Comparison of ENCODE assay signal across 1 cellular context in the genomic region with DNA sequence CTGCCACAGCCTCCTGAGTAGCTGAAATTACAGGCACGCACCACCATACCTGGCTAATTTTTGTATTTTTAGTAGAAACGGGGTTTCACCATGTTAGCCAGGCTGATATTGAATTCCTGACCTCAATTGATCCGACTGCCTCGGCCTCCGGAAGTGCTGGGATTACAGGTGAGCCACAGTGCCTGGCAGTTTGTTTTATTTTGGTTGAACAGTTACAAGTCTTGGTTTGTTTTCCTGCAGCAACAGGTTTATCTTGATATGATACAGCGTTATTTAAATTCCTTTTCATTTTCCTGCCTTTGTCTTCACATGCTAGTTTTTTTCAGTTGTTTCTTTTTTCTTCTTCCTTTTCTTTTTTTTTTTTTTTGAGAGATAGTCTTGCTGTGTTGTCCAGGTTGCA.
TF ChIP-seq lines count a peak whose summit lies in the region.

No MANE protein-coding gene starts in this region.

TF ChIP-seq in GM23338, 12 proteins besides CTCF, POLR2A, EP300 and RAD21 (continued from another document):
- TF ChIP-seq, protein P1, sequence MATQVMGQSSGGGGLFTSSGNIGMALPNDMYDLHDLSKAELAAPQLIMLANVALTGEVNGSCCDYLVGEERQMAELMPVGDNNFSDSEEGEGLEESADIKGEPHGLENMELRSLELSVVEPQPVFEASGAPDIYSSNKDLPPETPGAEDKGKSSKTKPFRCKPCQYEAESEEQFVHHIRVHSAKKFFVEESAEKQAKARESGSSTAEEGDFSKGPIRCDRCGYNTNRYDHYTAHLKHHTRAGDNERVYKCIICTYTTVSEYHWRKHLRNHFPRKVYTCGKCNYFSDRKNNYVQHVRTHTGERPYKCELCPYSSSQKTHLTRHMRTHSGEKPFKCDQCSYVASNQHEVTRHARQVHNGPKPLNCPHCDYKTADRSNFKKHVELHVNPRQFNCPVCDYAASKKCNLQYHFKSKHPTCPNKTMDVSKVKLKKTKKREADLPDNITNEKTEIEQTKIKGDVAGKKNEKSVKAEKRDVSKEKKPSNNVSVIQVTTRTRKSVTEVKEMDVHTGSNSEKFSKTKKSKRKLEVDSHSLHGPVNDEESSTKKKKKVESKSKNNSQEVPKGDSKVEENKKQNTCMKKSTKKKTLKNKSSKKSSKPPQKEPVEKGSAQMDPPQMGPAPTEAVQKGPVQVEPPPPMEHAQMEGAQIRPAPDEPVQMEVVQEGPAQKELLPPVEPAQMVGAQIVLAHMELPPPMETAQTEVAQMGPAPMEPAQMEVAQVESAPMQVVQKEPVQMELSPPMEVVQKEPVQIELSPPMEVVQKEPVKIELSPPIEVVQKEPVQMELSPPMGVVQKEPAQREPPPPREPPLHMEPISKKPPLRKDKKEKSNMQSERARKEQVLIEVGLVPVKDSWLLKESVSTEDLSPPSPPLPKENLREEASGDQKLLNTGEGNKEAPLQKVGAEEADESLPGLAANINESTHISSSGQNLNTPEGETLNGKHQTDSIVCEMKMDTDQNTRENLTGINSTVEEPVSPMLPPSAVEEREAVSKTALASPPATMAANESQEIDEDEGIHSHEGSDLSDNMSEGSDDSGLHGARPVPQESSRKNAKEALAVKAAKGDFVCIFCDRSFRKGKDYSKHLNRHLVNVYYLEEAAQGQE (IDR thresholded peaks at IDR 0.05; ENCODE audit: unreplicated experiment), result no peak
- no peak for TF ChIP-seq CREB1 (CRISPR knock-in tag; IDR thresholded peaks at IDR 0.05; ENCODE audit: low read depth)
- TF ChIP-seq, protein P2, sequence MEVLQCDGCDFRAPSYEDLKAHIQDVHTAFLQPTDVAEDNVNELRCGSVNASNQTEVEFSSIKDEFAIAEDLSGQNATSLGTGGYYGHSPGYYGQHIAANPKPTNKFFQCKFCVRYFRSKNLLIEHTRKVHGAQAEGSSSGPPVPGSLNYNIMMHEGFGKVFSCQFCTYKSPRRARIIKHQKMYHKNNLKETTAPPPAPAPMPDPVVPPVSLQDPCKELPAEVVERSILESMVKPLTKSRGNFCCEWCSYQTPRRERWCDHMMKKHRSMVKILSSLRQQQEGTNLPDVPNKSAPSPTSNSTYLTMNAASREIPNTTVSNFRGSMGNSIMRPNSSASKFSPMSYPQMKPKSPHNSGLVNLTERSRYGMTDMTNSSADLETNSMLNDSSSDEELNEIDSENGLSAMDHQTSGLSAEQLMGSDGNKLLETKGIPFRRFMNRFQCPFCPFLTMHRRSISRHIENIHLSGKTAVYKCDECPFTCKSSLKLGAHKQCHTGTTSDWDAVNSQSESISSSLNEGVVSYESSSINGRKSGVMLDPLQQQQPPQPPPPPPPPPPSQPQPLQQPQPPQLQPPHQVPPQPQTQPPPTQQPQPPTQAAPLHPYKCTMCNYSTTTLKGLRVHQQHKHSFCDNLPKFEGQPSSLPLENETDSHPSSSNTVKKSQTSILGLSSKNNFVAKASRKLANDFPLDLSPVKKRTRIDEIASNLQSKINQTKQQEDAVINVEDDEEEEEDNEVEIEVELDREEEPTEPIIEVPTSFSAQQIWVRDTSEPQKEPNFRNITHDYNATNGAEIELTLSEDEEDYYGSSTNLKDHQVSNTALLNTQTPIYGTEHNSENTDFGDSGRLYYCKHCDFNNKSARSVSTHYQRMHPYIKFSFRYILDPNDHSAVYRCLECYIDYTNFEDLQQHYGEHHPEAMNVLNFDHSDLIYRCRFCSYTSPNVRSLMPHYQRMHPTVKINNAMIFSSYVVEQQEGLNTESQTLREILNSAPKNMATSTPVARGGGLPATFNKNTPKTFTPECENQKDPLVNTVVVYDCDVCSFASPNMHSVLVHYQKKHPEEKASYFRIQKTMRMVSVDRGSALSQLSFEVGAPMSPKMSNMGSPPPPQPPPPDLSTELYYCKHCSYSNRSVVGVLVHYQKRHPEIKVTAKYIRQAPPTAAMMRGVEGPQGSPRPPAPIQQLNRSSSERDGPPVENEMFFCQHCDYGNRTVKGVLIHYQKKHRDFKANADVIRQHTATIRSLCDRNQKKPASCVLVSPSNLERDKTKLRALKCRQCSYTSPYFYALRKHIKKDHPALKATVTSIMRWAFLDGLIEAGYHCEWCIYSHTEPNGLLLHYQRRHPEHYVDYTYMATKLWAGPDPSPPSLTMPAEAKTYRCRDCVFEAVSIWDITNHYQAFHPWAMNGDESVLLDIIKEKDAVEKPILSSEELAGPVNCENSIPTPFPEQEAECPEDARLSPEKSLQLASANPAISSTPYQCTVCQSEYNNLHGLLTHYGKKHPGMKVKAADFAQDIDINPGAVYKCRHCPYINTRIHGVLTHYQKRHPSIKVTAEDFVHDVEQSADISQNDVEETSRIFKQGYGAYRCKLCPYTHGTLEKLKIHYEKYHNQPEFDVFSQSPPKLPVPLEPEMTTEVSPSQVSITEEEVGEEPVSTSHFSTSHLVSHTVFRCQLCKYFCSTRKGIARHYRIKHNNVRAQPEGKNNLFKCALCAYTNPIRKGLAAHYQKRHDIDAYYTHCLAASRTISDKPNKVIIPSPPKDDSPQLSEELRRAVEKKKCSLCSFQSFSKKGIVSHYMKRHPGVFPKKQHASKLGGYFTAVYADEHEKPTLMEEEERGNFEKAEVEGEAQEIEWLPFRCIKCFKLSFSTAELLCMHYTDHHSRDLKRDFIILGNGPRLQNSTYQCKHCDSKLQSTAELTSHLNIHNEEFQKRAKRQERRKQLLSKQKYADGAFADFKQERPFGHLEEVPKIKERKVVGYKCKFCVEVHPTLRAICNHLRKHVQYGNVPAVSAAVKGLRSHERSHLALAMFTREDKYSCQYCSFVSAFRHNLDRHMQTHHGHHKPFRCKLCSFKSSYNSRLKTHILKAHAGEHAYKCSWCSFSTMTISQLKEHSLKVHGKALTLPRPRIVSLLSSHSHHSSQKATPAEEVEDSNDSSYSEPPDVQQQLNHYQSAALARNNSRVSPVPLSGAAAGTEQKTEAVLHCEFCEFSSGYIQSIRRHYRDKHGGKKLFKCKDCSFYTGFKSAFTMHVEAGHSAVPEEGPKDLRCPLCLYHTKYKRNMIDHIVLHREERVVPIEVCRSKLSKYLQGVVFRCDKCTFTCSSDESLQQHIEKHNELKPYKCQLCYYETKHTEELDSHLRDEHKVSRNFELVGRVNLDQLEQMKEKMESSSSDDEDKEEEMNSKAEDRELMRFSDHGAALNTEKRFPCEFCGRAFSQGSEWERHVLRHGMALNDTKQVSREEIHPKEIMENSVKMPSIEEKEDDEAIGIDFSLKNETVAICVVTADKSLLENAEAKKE (CRISPR knock-in tag; IDR thresholded peaks at IDR 0.05), result no peak
- no peak for TF ChIP-seq JUNB (IDR thresholded peaks at IDR 0.05; ENCODE audit: unreplicated experiment)
- TF ChIP-seq POLR2AphosphoS5 (IDR thresholded peaks at IDR 0.05; ENCODE audit: low read depth), result no peak
- TF ChIP-seq, protein P3, sequence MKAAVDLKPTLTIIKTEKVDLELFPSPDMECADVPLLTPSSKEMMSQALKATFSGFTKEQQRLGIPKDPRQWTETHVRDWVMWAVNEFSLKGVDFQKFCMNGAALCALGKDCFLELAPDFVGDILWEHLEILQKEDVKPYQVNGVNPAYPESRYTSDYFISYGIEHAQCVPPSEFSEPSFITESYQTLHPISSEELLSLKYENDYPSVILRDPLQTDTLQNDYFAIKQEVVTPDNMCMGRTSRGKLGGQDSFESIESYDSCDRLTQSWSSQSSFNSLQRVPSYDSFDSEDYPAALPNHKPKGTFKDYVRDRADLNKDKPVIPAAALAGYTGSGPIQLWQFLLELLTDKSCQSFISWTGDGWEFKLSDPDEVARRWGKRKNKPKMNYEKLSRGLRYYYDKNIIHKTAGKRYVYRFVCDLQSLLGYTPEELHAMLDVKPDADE (IDR thresholded peaks at IDR 0.05), result no peak
- no peak for TF ChIP-seq ZNF114 (CRISPR knock-in tag; IDR thresholded peaks at IDR 0.05)
- TF ChIP-seq STAT1 (IDR thresholded peaks at IDR 0.05; ENCODE audit: unreplicated experiment), result no peak
- no peak for TF ChIP-seq NANOG (IDR thresholded peaks at IDR 0.05; ENCODE audit: borderline replicate concordance)
